1 cellular context compared by ENCODE assay signal in genomic region chr19:35738021-35738886, GRCh38.
TF ChIP-seq lines count a peak whose summit lies in the region.

No MANE protein-coding gene starts in this region.

TF ChIP-seq in HCT116, 20 proteins besides CTCF, POLR2A, EP300 and RAD21 (continued from another document):
- TF ChIP-seq, protein P1, sequence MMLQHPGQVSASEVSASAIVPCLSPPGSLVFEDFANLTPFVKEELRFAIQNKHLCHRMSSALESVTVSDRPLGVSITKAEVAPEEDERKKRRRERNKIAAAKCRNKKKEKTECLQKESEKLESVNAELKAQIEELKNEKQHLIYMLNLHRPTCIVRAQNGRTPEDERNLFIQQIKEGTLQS (IDR thresholded peaks at IDR 0.05) = no peak
- TF ChIP-seq CBX3 (IDR thresholded peaks at IDR 0.05; ENCODE audit: low read depth) (no peak), SP1 (IDR thresholded peaks at IDR 0.05; ENCODE audit: low read depth) (no peak), ZFX (IDR thresholded peaks at IDR 0.05) (no peak), ELF1 (IDR thresholded peaks at IDR 0.05; ENCODE audit: borderline replicate concordance, low read depth) (no peak)
